Comparison of ENCODE assay signal across 18 cellular contexts in genomic region chr2:241601841-241602240, GRCh38.
"Had no signal": no experiment of that assay in that cellular context is flagged by ENCODE, and none has a peak within 500 bp of the region (broad histone marks: within the 10 kb centered on the region; RNA-seq: fewer than 3 reads in every experiment).

No MANE protein-coding gene starts in this region.

- H3K27ac Mint-ChIP-seq: memory B cell; natural killer cell; progenitor cell of endocrine pancreas; stimulated activated memory B cell treated with anti-CD40 and anti-IgM and Interleukin-4, amounts not matched to agents 10 μg/mL and 1 μg/mL and 100 μg/mL, for 72 hours; stimulated activated naive CD8-positive, alpha-beta T cell treated with anti-CD3 and anti-CD28 coated beads, Interleukin-15, Interleukin-2, amounts not matched to agents 100 ng/mL and 50 ng/mL, for 24 hours had no signal

- H3K36me3 ChIP-seq: uterus had no signal

- H3K27me3 Mint-ChIP-seq: memory B cell; progenitor cell of endocrine pancreas; stimulated activated memory B cell treated with anti-CD40 and anti-IgM and Interleukin-4, amounts not matched to agents 10 μg/mL and 1 μg/mL and 100 μg/mL, for 72 hours; stimulated activated naive CD8-positive, alpha-beta T cell treated with anti-CD3 and anti-CD28 coated beads, Interleukin-15, Interleukin-2, amounts not matched to agents 100 ng/mL and 50 ng/mL, for 24 hours had no signal

- H3K4me1 Mint-ChIP-seq: natural killer cell; stimulated activated memory B cell treated with anti-CD40 and anti-IgM and Interleukin-4, amounts not matched to agents 10 μg/mL and 1 μg/mL and 100 μg/mL, for 72 hours had no signal

- H3K9me3 ChIP-seq: neutrophil, pancreas, sigmoid colon, suprapubic skin, transverse colon, upper lobe of right lung, uterus had no signal

- DNase-seq: effector CD4-positive, alpha-beta T cell; hypothalamus; left ventricle myocardium superior; natural killer cell; sigmoid colon; stimulated activated CD4-positive, alpha-beta T cell treated with anti-CD3 and anti-CD28 coated beads, Interleukin-4, amount 100 ng/mL, for 4 hours; transverse colon; uterus had no signal

- H3K4me3 Mint-ChIP-seq: memory B cell; natural killer cell; stimulated activated memory B cell treated with anti-CD40 and anti-IgM and Interleukin-4, amounts not matched to agents 10 μg/mL and 1 μg/mL and 100 μg/mL, for 72 hours; stimulated activated naive CD8-positive, alpha-beta T cell treated with anti-CD3 and anti-CD28 coated beads, Interleukin-15, Interleukin-2, amounts not matched to agents 100 ng/mL and 50 ng/mL, for 24 hours had no signal

- H3K4me1 ChIP-seq: pancreas, sigmoid colon, suprapubic skin, transverse colon, upper lobe of right lung, uterus had no signal

- H3K9me3 Mint-ChIP-seq: memory B cell; natural killer cell; stimulated activated memory B cell treated with anti-CD40 and anti-IgM and Interleukin-4, amounts not matched to agents 10 μg/mL and 1 μg/mL and 100 μg/mL, for 72 hours; stimulated activated naive CD8-positive, alpha-beta T cell treated with anti-CD3 and anti-CD28 coated beads, Interleukin-15, Interleukin-2, amounts not matched to agents 100 ng/mL and 50 ng/mL, for 24 hours had no signal

- H3K27me3 ChIP-seq: dorsolateral prefrontal cortex, neutrophil, pancreas, sigmoid colon, suprapubic skin, transverse colon, upper lobe of right lung, uterus had no signal

- H3K4me3 ChIP-seq: dorsolateral prefrontal cortex, lung, pancreas, sigmoid colon, suprapubic skin, transverse colon, upper lobe of right lung, uterus had no signal

- ATAC-seq: left ventricle myocardium superior; natural killer cell; pancreas; stimulated activated memory B cell treated with anti-CD40 and anti-IgM and Interleukin-4, amounts not matched to agents 10 μg/mL and 1 μg/mL and 100 μg/mL, for 72 hours; upper lobe of right lung had no signal

- H3K27ac ChIP-seq: neutrophil, pancreas, sigmoid colon, suprapubic skin, transverse colon, upper lobe of right lung, uterus had no signal
